Comparison of ENCODE assay signal across 1 cellular context in genomic region chr18:59960272-59960671, GRCh38.
TF ChIP-seq lines count a peak whose summit lies in the region.

No MANE protein-coding gene starts in this region.

TF ChIP-seq in SK-N-SH, 30 proteins besides CTCF, POLR2A, EP300 and RAD21 (continued from another document):
- TF ChIP-seq REST (IDR thresholded peaks at IDR 0.05; ENCODE audit: low read depth, low read length) (no peak), YY1 (IDR thresholded peaks at IDR 0.05; ENCODE audit: low read depth) (no peak), SIN3A (IDR thresholded peaks at IDR 0.05; ENCODE audit: borderline replicate concordance, low read depth, low read length) (no peak), FOXJ3 (CRISPR knock-in tag; IDR thresholded peaks at IDR 0.05) (no peak)
TF ChIP-seq in SK-N-SH: peak in this region for 0.
